8 cellular contexts compared by ENCODE assay signal in the genomic region with DNA sequence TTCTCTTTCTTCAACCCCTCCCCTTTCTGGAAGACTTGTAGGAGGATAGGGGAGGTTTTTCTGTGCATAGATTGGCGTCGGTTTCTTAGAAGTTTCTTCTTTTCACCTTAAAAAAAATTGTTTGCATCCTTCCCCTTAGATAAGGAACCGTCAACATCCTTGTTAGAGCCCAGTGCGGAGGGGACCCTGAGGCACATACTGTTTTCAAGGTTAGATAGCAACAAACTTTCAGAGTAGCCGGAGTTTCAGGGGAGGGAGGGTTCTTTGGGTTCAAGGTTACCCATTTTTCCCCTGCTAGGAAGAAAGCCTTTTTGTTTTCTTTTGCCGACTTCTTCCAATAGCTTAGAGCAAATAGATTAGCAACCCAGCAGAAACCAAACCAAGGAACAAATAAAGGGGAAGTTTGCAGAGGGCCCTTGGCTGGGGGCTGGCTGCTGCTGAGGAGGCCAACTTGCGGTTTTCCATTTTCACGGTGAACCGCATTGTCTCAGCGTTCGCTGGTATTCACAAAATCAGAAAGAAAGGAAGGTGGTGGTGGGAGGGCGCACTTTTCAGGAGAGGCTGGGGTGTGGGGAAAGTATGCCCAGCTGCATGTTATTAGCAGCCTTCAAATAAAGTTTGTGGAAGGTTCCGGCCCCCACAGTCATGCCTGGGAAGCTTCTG. TPM values are rescaled to one million over a fixed set of nuclear protein-coding genes. Genes with fewer than 3 reads are reported as not detected.
DNase-seq lines count a peak whose midpoint lies in the region; ATAC-seq and FAIRE-seq lines count a peak whose summit lies in the region.

No MANE protein-coding gene starts in this region.

- H3K4me1 Mint-ChIP-seq in immature natural killer cell = peaks cover 59 to 69% of the 10 kb centered on the region in 2 donors

- H3K4me3 Mint-ChIP-seq in immature natural killer cell = peak overlapping the region; percentile 41 to 69 (median 67)

- peak overlapping the region in 5 of 6 donors; percentile 14 to 69 (median 27) for H3K27ac Mint-ChIP-seq in immature natural killer cell

- ATAC-seq in GM18498 (IDR thresholded peaks at IDR 0.05; ENCODE audit: unreplicated experiment) (peak; percentile 77), HG03378 (IDR thresholded peaks at IDR 0.05; ENCODE audit: unreplicated experiment) (peak; percentile 79), GM19467 (IDR thresholded peaks at IDR 0.05; ENCODE audit: unreplicated experiment) (no peak)
- ATAC-seq in stimulated activated naive CD8-positive, alpha-beta T cell treated with anti-CD3 and anti-CD28 coated beads, Interleukin-15, Interleukin-2, amounts not matched to agents 100 U/mL and 50 U/mL, for 24 hours = peak; percentile 79

- peaks cover 0 to 9% (median 8%) of the 10 kb centered on the region in 3 donors for H3K36me3 Mint-ChIP-seq in immature natural killer cell

- no peak for FAIRE-seq in urothelium cell line (lab: Jason Lieb, UNC)

- H3K27me3 Mint-ChIP-seq in immature natural killer cell (ENCODE audit: low read depth in 3 of 3) = peaks cover 0 to 6% (median 2%) of the 10 kb centered on the region in 3 donors

- no peaks in the 10 kb centered on the region for H3K9me3 Mint-ChIP-seq in immature natural killer cell

- DNase-seq in activated CD4-positive, alpha-beta T cell treated with anti-CD3 and anti-CD28 coated beads, Interleukin-2, amount 50 U/mL, for 1 hour = peak; percentile 35
- DNase-seq in immature natural killer cell (peak; percentile 16 to 30 (median 25)), urothelium cell line (ENCODE audit: low spot score) (no peak), DMS79 (lab: John Stamatoyannopoulos, UW) (no peak)
- peak; percentile 76 for DNase-seq in stimulated activated naive CD8-positive, alpha-beta T cell treated with anti-CD3 and anti-CD28 coated beads, Interleukin-15, Interleukin-2, amounts not matched to agents 100 U/mL and 50 U/mL, for 24 hours

RNA-seq across cellular contexts. Expression of a gene that starts 28.8 kb away (rescaled TPM):
- 1 to 10 TPM in 2 of 3 donors, under 1 TPM in 1; 0.88 to 3.6 (median 2.4) TPM for polyA plus RNA-seq in immature natural killer cell

Comparison
In these comparisons a context has a peak if more than half of its experiments do, and no peak if none do; other contexts are left out.
1. DNase-seq: peak in activated CD4-positive, alpha-beta T cell treated with anti-CD3 and anti-CD28 coated beads, Interleukin-2, amount 50 U/mL, for 1 hour (single experiment), immature natural killer cell (3 of 3) and stimulated activated naive CD8-positive, alpha-beta T cell treated with anti-CD3 and anti-CD28 coated beads, Interleukin-15, Interleukin-2, amounts not matched to agents 100 U/mL and 50 U/mL, for 24 hours (single experiment); none in urothelium cell line (single experiment) and DMS79 (single experiment).